ENCODE assay signal across 8 cellular contexts in the genomic region with DNA sequence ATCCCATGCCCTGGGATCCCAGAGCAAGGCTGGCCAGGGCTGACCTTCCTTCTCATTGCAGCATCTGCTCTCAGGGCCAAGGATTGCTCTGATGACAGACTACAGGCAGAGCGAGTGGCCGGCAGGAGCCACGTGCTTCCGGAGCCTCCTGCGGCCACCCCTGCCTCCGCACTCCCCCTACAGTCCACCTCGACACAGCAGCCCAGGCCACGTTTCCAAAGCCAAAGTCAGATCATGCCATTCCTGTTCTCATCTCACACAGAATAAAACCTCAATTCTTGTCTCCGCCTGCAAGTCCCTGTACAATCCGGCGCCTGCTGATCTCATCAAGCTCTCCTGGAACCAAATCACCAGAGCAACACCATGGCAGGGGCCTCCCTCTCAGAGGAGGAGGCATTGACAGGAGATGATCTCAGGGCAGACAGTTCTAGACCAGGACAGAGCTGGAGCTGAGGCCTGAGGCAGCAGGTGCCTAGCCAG. TPM values are rescaled to one million over a fixed set of nuclear protein-coding genes. Genes with fewer than 3 reads are reported as not detected.
DNase-seq lines count a peak whose midpoint lies in the region; ATAC-seq and TF ChIP-seq lines count a peak whose summit lies in the region.

No MANE protein-coding gene starts in this region.

- DNase-seq in ACHN, result peak; percentile 63
- DNase-seq in Peyer's patch, result peak; percentile 54 to 77 (median 62)
- peak; percentile 86 for DNase-seq in epithelial cell of esophagus (ENCODE audit: low read depth)
- peak; percentile 75 for DNase-seq in mucosa of gallbladder (ENCODE audit: low spot score)
- DNase-seq in NCI-H187 (lab: John Stamatoyannopoulos, UW), result no peak
- DNase-seq in activated naive CD4-positive, alpha-beta T cell treated with anti-CD3 and anti-CD28 coated beads, Interleukin-2, amount 10 ng/mL, durations not matched to agents 7 days and 5 days, result no peak

- no peaks in the 10 kb centered on the region for H3K9me3 Mint-ChIP-seq in activated naive CD4-positive, alpha-beta T cell treated with anti-CD3 and anti-CD28 coated beads, Interleukin-2, amount 10 ng/mL, durations not matched to agents 7 days and 5 days

- no peaks in the 10 kb centered on the region for H3K36me3 Mint-ChIP-seq in activated naive CD4-positive, alpha-beta T cell treated with anti-CD3 and anti-CD28 coated beads, Interleukin-2, amount 10 ng/mL, durations not matched to agents 7 days and 5 days

- peak overlapping the region in 1 of 4 donors; percentile 29 for H3K4me3 ChIP-seq in Peyer's patch
- no peak overlapping the region for H3K4me3 ChIP-seq in epithelial cell of esophagus (ENCODE audit: low read length)

- H3K4me3 Mint-ChIP-seq in activated naive CD4-positive, alpha-beta T cell treated with anti-CD3 and anti-CD28 coated beads, Interleukin-2, amount 10 ng/mL, durations not matched to agents 7 days and 5 days, result no peak overlapping the region

- no peak for TF ChIP-seq POLR2A in Peyer's patch (IDR thresholded peaks at IDR 0.05)

- H3K27me3 ChIP-seq in Peyer's patch, result no peaks in the 10 kb centered on the region

- in situ Hi-C loops in ACHN (cut with HindIII; ENCODE audit: low pct_ligation_motif_present, low pct_unique_long_range_greater_than_20kb, low sequenced_read_pairs), result no loop called here

- ATAC-seq in GM18861 (IDR thresholded peaks at IDR 0.05; ENCODE audit: unreplicated experiment) (peak; percentile 46), HG03060 (IDR thresholded peaks at IDR 0.05; ENCODE audit: low read depth, unreplicated experiment) (peak; percentile 37)

- H3K27me3 Mint-ChIP-seq in activated naive CD4-positive, alpha-beta T cell treated with anti-CD3 and anti-CD28 coated beads, Interleukin-2, amount 10 ng/mL, durations not matched to agents 7 days and 5 days, result peaks cover 91% of the 10 kb centered on the region

- CTCF ChIA-PET in activated naive CD4-positive, alpha-beta T cell treated with anti-CD3 and anti-CD28 coated beads, Interleukin-2, amount 10 ng/mL, durations not matched to agents 7 days and 5 days (lab: Charles Lee), result interaction anchor here (1.1 kb wide), 1 partner anchor 290 kb away, joined by 3 read pairs; no protein-coding TSS in a partner anchor

- no peak overlapping the region for H3K27ac Mint-ChIP-seq in activated naive CD4-positive, alpha-beta T cell treated with anti-CD3 and anti-CD28 coated beads, Interleukin-2, amount 10 ng/mL, durations not matched to agents 7 days and 5 days

- peaks cover 4% of the 10 kb centered on the region for H3K4me1 Mint-ChIP-seq in activated naive CD4-positive, alpha-beta T cell treated with anti-CD3 and anti-CD28 coated beads, Interleukin-2, amount 10 ng/mL, durations not matched to agents 7 days and 5 days

- no peaks in the 10 kb centered on the region for H3K9me3 ChIP-seq in Peyer's patch

- peak overlapping the region in 3 of 4 donors; percentile 13 to 61 (median 47) for H3K27ac ChIP-seq in Peyer's patch

- H3K4me1 ChIP-seq in Peyer's patch, result peaks cover 3 to 27% (median 19%) of the 10 kb centered on the region in 4 donors

- H3K36me3 ChIP-seq in Peyer's patch, result no peaks in the 10 kb centered on the region

- TF ChIP-seq CTCF in Peyer's patch (IDR thresholded peaks at IDR 0.05), result peak; percentile 22 to 53 (median 40)
- peak; percentile 52 for TF ChIP-seq CTCF in epithelial cell of esophagus (IDR thresholded peaks at IDR 0.05; ENCODE audit: insufficient read depth, low read depth, low read length, missing control alignments)

RNA-seq across cellular contexts. Expression of gene UPK3A, which starts 20.9 kb away (rescaled TPM):
- 1 to 10 TPM in 1 of 4 donors, not detected in 3; 4.0 TPM for total RNA-seq in Peyer's patch
- total RNA-seq in mucosa of gallbladder, result 0.40 TPM

RNA-seq across cellular contexts. Expression of gene KIAA0930, which starts 23.1 kb away (rescaled TPM):
- 10 to 100 TPM; 21.2 to 41.3 (median 27.8) TPM for total RNA-seq in Peyer's patch
- 93.1 TPM for total RNA-seq in mucosa of gallbladder

RNA-seq across cellular contexts. Expression of gene FAM118A, which starts 45.9 kb away (rescaled TPM):
- total RNA-seq in Peyer's patch (1,000 to 10,000 TPM in 1 of 4 donors, 100 to 1,000 TPM in 1, 10 to 100 TPM in 2; 46.4 to 1,083 (median 189) TPM), mucosa of gallbladder (76.3 TPM)

Comparison
In these comparisons a context has a peak if more than half of its experiments do, and no peak if none do; other contexts are left out.
1. DNase-seq: peak in ACHN (single experiment), Peyer's patch (3 of 3), epithelial cell of esophagus (single experiment) and mucosa of gallbladder (single experiment); none in NCI-H187 (0 of 2) and activated naive CD4-positive, alpha-beta T cell treated with anti-CD3 and anti-CD28 coated beads, Interleukin-2, amount 10 ng/mL, durations not matched to agents 7 days and 5 days (single experiment).